Comparison of ENCODE assay signal across 1 cellular context in the genomic region with DNA sequence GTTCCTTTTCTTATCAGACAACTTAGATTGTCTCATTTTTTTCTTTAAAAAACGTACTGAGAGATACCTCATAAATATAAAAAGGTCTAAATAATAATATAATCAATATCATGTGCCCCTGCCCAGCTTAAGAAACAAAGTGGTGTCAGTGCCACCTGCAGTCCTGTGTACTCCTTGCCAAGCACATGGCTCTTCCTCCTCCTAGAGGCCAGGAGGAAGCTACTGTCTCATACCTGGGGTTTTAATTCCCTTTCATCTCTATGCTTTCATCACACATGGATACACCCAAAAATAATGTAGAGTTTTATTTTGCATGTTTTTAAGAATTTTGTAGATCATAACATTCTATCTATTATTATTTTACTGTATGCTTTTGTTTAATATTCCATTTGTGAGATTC.
TF ChIP-seq lines count a peak whose summit lies in the region.

No MANE protein-coding gene starts in this region.

TF ChIP-seq in H1, 55 proteins besides CTCF, POLR2A, EP300 and RAD21 (continued from another document):
- TF ChIP-seq, protein P1, sequence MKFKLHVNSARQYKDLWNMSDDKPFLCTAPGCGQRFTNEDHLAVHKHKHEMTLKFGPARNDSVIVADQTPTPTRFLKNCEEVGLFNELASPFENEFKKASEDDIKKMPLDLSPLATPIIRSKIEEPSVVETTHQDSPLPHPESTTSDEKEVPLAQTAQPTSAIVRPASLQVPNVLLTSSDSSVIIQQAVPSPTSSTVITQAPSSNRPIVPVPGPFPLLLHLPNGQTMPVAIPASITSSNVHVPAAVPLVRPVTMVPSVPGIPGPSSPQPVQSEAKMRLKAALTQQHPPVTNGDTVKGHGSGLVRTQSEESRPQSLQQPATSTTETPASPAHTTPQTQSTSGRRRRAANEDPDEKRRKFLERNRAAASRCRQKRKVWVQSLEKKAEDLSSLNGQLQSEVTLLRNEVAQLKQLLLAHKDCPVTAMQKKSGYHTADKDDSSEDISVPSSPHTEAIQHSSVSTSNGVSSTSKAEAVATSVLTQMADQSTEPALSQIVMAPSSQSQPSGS (IDR thresholded peaks at IDR 0.05; ENCODE audit: low read length) = no peak
- no peak for TF ChIP-seq KDM5A (IDR thresholded peaks at IDR 0.05; ENCODE audit: low read length)
